In genomic region chr2:239528146-239528545, GRCh38 we compare ENCODE assay signal across 21 cellular contexts.
"Had no signal": no experiment of that assay in that cellular context is flagged by ENCODE, and none has a peak within 500 bp of the region (broad histone marks: within the 10 kb centered on the region; RNA-seq: fewer than 3 reads in every experiment).

No MANE protein-coding gene starts in this region.

- H3K9me3 ChIP-seq: MG63, SK-N-SH had no signal

- H3K36me3 ChIP-seq: MG63 had no signal

- H3K4me3 ChIP-seq: MG63 had no signal

- H3K27me3 ChIP-seq: MG63 had no signal

- DNase-seq: Karpas-422, KG1, MG63, NCI-H1092, NCI-H1105 treated with DMSO at 0.1 percent for 48 hours, NCI-H1417 treated with DMSO at 0.1 percent for 48 hours, NCI-H146, NCI-H1694 treated with DMSO at 0.1 percent for 48 hours, NCI-H1930, NCI-H2081, NCI-H2107, NCI-H226, NCI-H446, NCI-H510A, NCI-H524 treated with DMSO at 0.1 percent for 48 hours, NCI-H69, NCI-H774, Right ventricle myocardium superior, RPMI8226, SK-N-SH, SW 1271 had no signal

- H3K4me2 ChIP-seq: SK-N-SH had no signal

- H3K9ac ChIP-seq: SK-N-SH had no signal
